1 cellular context compared by ENCODE assay signal in genomic region chr16:65297453-65297852, GRCh38.
TF ChIP-seq lines count a peak whose summit lies in the region.

No MANE protein-coding gene starts in this region.

TF ChIP-seq in H1, 55 proteins besides CTCF, POLR2A, EP300 and RAD21 (continued from another document):
- TF ChIP-seq SUZ12 (IDR thresholded peaks at IDR 0.05; ENCODE audit: low read length) (no peak), CHD7 (IDR thresholded peaks at IDR 0.05; ENCODE audit: insufficient replicate concordance, low read length) (no peak), GABPA (IDR thresholded peaks at IDR 0.05; ENCODE audit: borderline replicate concordance, insufficient read depth, low read length) (no peak), CHD2 (IDR thresholded peaks at IDR 0.05; ENCODE audit: low read length) (no peak), POLR2AphosphoS5 (IDR thresholded peaks at IDR 0.05; ENCODE audit: low read depth, low read length) (no peak), MAX (IDR thresholded peaks at IDR 0.05) (no peak), SIN3A (conservative IDR thresholded peaks at IDR 0.05 in 1 of 2, IDR thresholded peaks at IDR 0.05 in 1 of 2; ENCODE audit: low read depth in 1 of 2, low read length in 2 of 2) (no peak), ASH2L (IDR thresholded peaks at IDR 0.05; ENCODE audit: low read length) (no peak), TAF1 (IDR thresholded peaks at IDR 0.05; ENCODE audit: low read depth, low read length) (no peak)
